Comparison of ENCODE assay signal across 18 cellular contexts in genomic region chr14:29745863-29746262, GRCh38.
DNase-seq lines count a peak whose midpoint lies in the region; ATAC-seq and TF ChIP-seq lines count a peak whose summit lies in the region.
"Had no signal": no experiment of that assay in that cellular context is flagged by ENCODE, and none has a peak within 500 bp of the region (broad histone marks: within the 10 kb centered on the region; RNA-seq: fewer than 3 reads in every experiment).

No MANE protein-coding gene starts in this region.

- no peak for ATAC-seq in Right ventricle myocardium superior (ENCODE audit: poor library complexity)
- ATAC-seq in gastrocnemius medialis = peak in 1 of 2 donors; percentile 36
- no peak for ATAC-seq in HG03457 (IDR thresholded peaks at IDR 0.05; ENCODE audit: unreplicated experiment)
- ATAC-seq: HCT116 had no signal

- DNase-seq in left ventricle myocardium inferior (no peak), Right ventricle myocardium superior (no peak), gastrocnemius medialis (no peak)
- no peak for DNase-seq in activated effector memory CD4-positive, alpha-beta T cell treated with Interleukin-2 at 50 U/mL for 16 hours
- DNase-seq: 8988T; Caco-2; CD4-positive, alpha-beta T cell; DMS153; DMS79; GDM1; GOT3; H7; HFFc6 had no signal

- peak overlapping the region; percentile 74 for H3K27ac ChIP-seq in left ventricle myocardium inferior (replicated peaks)
- 0 out of 2 replicates have a peak overlapping the region, but pooled peaks have one; percentile 27 for H3K27ac ChIP-seq in BLaER1
- peak overlapping the region; percentile 27 for H3K27ac ChIP-seq in VCaP
- peak overlapping the region in 3 of 4 donors; percentile 7 to 50 (median 46) for H3K27ac ChIP-seq in gastrocnemius medialis
- H3K27ac ChIP-seq: C4-2B had no signal

- H3K4me3 ChIP-seq in left ventricle myocardium inferior = no peak overlapping the region
- H3K4me3 ChIP-seq in BLaER1 = no peak overlapping the region
- no peak overlapping the region for H3K4me3 ChIP-seq in gastrocnemius medialis

- intact Hi-C loops in left ventricle myocardium inferior (cut with micrococcal nuclease) (no loop called here), Right ventricle myocardium superior (cut with DNase I) (no loop called here), gastrocnemius medialis (cut with DNase I; ENCODE audit: low total_unique reads) (no loop called here)

- H3K9ac ChIP-seq in BLaER1 = no peak overlapping the region

- H3K36me3 ChIP-seq in left ventricle myocardium inferior (no peaks in the 10 kb centered on the region), BLaER1 (no peaks in the 10 kb centered on the region), gastrocnemius medialis (no peaks in the 10 kb centered on the region)

- H3K4me1 ChIP-seq in left ventricle myocardium inferior = peaks cover 62% of the 10 kb centered on the region
- H3K4me1 ChIP-seq in BLaER1 = peaks cover 12% of the 10 kb centered on the region
- H3K4me1 ChIP-seq in gastrocnemius medialis = peaks cover 33 to 39% of the 10 kb centered on the region in 2 donors
- H3K4me1 ChIP-seq: Caco-2 had no signal

- TF ChIP-seq CTCF in left ventricle myocardium inferior (IDR thresholded peaks at IDR 0.05; ENCODE audit: borderline replicate concordance) (no peak), VCaP (conservative IDR thresholded peaks at IDR 0.05) (no peak), gastrocnemius medialis (IDR thresholded peaks at IDR 0.05 in 4 of 5, conservative IDR thresholded peaks at IDR 0.05 in 1 of 5) (no peak)

- H3K4me2 ChIP-seq in BLaER1 = peak overlapping the region; percentile 77

- H3K9me3 ChIP-seq in left ventricle myocardium inferior (replicated peaks) (no peaks in the 10 kb centered on the region), BLaER1 (no peaks in the 10 kb centered on the region), gastrocnemius medialis (no peaks in the 10 kb centered on the region)
- H3K9me3 ChIP-seq: Caco-2 had no signal

- in situ Hi-C loops in gastrocnemius medialis (cut with MboI; ENCODE audit: low sequenced_read_pairs in 4 of 4) = no loop called here

- no peaks in the 10 kb centered on the region for H3K27me3 ChIP-seq in left ventricle myocardium inferior (ENCODE audit: low read depth)
- no peaks in the 10 kb centered on the region for H3K27me3 ChIP-seq in BLaER1
- H3K27me3 ChIP-seq in gastrocnemius medialis = no peaks in the 10 kb centered on the region

- H4K20me1 ChIP-seq in BLaER1 = no peaks in the 10 kb centered on the region

- no peak for TF ChIP-seq POLR2A in gastrocnemius medialis (IDR thresholded peaks at IDR 0.05)
